15 cellular contexts compared by ENCODE assay signal in genomic region chr10:21891439-21891838, GRCh38.
"Had no signal": no experiment of that assay in that cellular context is flagged by ENCODE, and none has a peak within 500 bp of the region (broad histone marks: within the 10 kb centered on the region; RNA-seq: fewer than 3 reads in every experiment).

No MANE protein-coding gene starts in this region.

- H3K4me1 Mint-ChIP-seq: neural progenitor cell had no signal

- H3K27me3 Mint-ChIP-seq: activated naive CD8-positive, alpha-beta T cell; stimulated activated naive B cell treated with anti-CD40 and anti-IgM and Interleukin-4, amounts not matched to agents 10 μg/mL and 1 μg/mL and 100 μg/mL, for 72 hours had no signal

- DNase-seq: activated gamma-delta T cell treated with Interleukin-2 at 50 U/mL for 16 hours; amniotic stem cell; colonic mucosa; dorsolateral prefrontal cortex; glutamatergic neuron; kidney glomerular epithelial cell; posterior cingulate gyrus; sigmoid colon; stimulated activated CD4-positive, alpha-beta T cell treated with anti-CD3 and anti-CD28 coated beads, Interleukin-15, amount 100 ng/mL, for 24 hours; stimulated activated naive B cell treated with anti-CD40 and anti-IgM and Interleukin-4, amounts not matched to agents 10 μg/mL and 1 μg/mL and 100 μg/mL, for 72 hours; transverse colon; uterus had no signal

- H3K27ac Mint-ChIP-seq: activated naive CD8-positive, alpha-beta T cell; neural progenitor cell; stimulated activated naive B cell treated with anti-CD40 and anti-IgM and Interleukin-4, amounts not matched to agents 10 μg/mL and 1 μg/mL and 100 μg/mL, for 72 hours had no signal

- H3K4me3 Mint-ChIP-seq: activated naive CD8-positive, alpha-beta T cell; neural progenitor cell; stimulated activated naive B cell treated with anti-CD40 and anti-IgM and Interleukin-4, amounts not matched to agents 10 μg/mL and 1 μg/mL and 100 μg/mL, for 72 hours had no signal

- ATAC-seq: SK-N-SH treated with all-trans-retinoic acid at 6 μM for 48 hours; stimulated activated naive B cell treated with anti-CD40 and anti-IgM and Interleukin-4, amounts not matched to agents 10 μg/mL and 1 μg/mL and 100 μg/mL, for 72 hours had no signal
